ENCODE assay signal across 15 cellular contexts in the genomic region with DNA sequence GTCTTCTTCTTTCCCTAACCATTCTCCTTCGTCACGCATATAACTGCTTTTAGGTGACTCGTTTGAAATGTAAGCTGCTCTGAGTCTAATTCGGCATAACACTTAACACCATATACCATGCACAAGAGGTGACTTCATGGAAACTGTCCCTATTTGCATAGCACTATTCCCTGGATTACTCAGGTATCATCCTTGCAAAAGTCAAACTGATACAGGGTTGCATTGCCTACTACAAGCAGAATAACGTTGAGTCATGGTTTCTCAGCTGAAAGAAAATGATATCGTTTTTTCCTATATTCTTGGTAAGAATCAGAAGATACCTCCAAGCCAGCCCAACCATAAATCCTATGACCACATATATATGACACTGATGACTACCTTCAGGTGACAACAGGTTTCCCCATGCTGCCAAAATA.
DNase-seq lines count a peak whose midpoint lies in the region; ATAC-seq and TF ChIP-seq lines count a peak whose summit lies in the region.
"Had no signal": no experiment of that assay in that cellular context is flagged by ENCODE, and none has a peak within 500 bp of the region (broad histone marks: within the 10 kb centered on the region; RNA-seq: fewer than 3 reads in every experiment).

No MANE protein-coding gene starts in this region.

- peak overlapping the region; percentile 28 to 44 for H3K27ac Mint-ChIP-seq in activated naive CD4-positive, alpha-beta T cell treated with anti-CD3 and anti-CD28 coated beads, Interleukin-2, amount 50 U/mL, for 72 hours
- H3K27ac Mint-ChIP-seq in HFFc6 (peak overlapping the region; percentile 65; the same call in 1 of the 2 replicates), Calu3 (ENCODE audit: unreplicated experiment) (no peak overlapping the region)
- H3K27ac Mint-ChIP-seq in activated T-helper 2 cell treated with anti-CD3 and anti-CD28 coated beads, Interferon-gamma antibody, Interleukin-2, Interleukin-4, amounts not matched to agents 10 μg/mL and 5 μg/mL and 100 μg/mL, durations not matched to agents 14 hours and 24 hours and 36 hours: peak overlapping the region; percentile 52
- H3K27ac Mint-ChIP-seq in stimulated activated naive CD8-positive, alpha-beta T cell treated with anti-CD3 and anti-CD28 coated beads, Interleukin-15, amount 100 ng/mL, for 72 hours: no peak overlapping the region

- H3K27me3 Mint-ChIP-seq in HFFc6 (ENCODE audit: insufficient read depth): no peaks in the 10 kb centered on the region
- no peaks in the 10 kb centered on the region for H3K27me3 Mint-ChIP-seq in activated T-helper 2 cell treated with anti-CD3 and anti-CD28 coated beads, Interferon-gamma antibody, Interleukin-2, Interleukin-4, amounts not matched to agents 10 μg/mL and 5 μg/mL and 100 μg/mL, durations not matched to agents 14 hours and 24 hours and 36 hours (ENCODE audit: low read depth)
- H3K27me3 Mint-ChIP-seq in stimulated activated naive CD8-positive, alpha-beta T cell treated with anti-CD3 and anti-CD28 coated beads, Interleukin-15, amount 100 ng/mL, for 72 hours: no peaks in the 10 kb centered on the region
- H3K27me3 Mint-ChIP-seq in Calu3 (ENCODE audit: unreplicated experiment): no peaks in the 10 kb centered on the region

- no TSS peak for BruUV-seq in Calu3 (replicated peaks; lab: Mats Ljungman, UMichigan)

- H3K36me3 Mint-ChIP-seq in activated naive CD4-positive, alpha-beta T cell treated with anti-CD3 and anti-CD28 coated beads, Interleukin-2, amount 50 U/mL, for 72 hours: peaks cover 6 to 10% of the 10 kb centered on the region in 2 donors
- no peaks in the 10 kb centered on the region; the same call in 1 of the 2 replicates for H3K36me3 Mint-ChIP-seq in HFFc6 (ENCODE audit: low read depth)
- peaks cover 27% of the 10 kb centered on the region for H3K36me3 Mint-ChIP-seq in activated T-helper 2 cell treated with anti-CD3 and anti-CD28 coated beads, Interferon-gamma antibody, Interleukin-2, Interleukin-4, amounts not matched to agents 10 μg/mL and 5 μg/mL and 100 μg/mL, durations not matched to agents 14 hours and 24 hours and 36 hours (ENCODE audit: low read depth)
- H3K36me3 Mint-ChIP-seq in Calu3 (ENCODE audit: insufficient read depth, unreplicated experiment): no peaks in the 10 kb centered on the region

- peak in 1 of 2 donors; percentile 7 for DNase-seq in activated naive CD4-positive, alpha-beta T cell treated with anti-CD3 and anti-CD28 coated beads, Interleukin-2, amount 50 U/mL, for 72 hours (ENCODE audit: low spot score in 2 of 2)
- DNase-seq in activated naive CD4-positive, alpha-beta T cell treated with anti-CD3 and anti-CD28 coated beads, Interleukin-2, amount 50 U/mL, for 16 hours: no peak
- peak; percentile 16 for DNase-seq in HFFc6
- no peak for DNase-seq in activated T-helper 2 cell treated with anti-CD3 and anti-CD28 coated beads, Interferon-gamma antibody, Interleukin-2, Interleukin-4, amounts not matched to agents 10 μg/mL and 5 μg/mL and 100 μg/mL, durations not matched to agents 14 hours and 24 hours and 36 hours (ENCODE audit: low spot score)
- DNase-seq in stimulated activated naive CD8-positive, alpha-beta T cell treated with anti-CD3 and anti-CD28 coated beads, Interleukin-15, amount 100 ng/mL, for 72 hours: no peak
- DNase-seq in Calu3: no peak
- DNase-seq: CD8-positive, alpha-beta T cell; dermis blood vessel endothelial cell; DND-41; GOT3; NCI-H1417; NCI-H2171; NCI-H82 had no signal

- TF ChIP-seq CTCF in HFFc6 (IDR thresholded peaks at IDR 0.05) (no peak), Calu3 (IDR thresholded peaks at IDR 0.05; ENCODE audit: unreplicated experiment) (no peak)

- CTCF ChIA-PET in Calu3 (lab: Charles Lee): interaction anchor here (0.7 kb wide), 1 partner anchor 22 kb away, joined by 3 read pairs; no protein-coding TSS in a partner anchor

- peaks cover 6% of the 10 kb centered on the region in 2 donors for H3K9me3 Mint-ChIP-seq in activated naive CD4-positive, alpha-beta T cell treated with anti-CD3 and anti-CD28 coated beads, Interleukin-2, amount 50 U/mL, for 72 hours
- H3K9me3 Mint-ChIP-seq in HFFc6 (no peaks in the 10 kb centered on the region), Calu3 (ENCODE audit: low read depth, unreplicated experiment) (no peaks in the 10 kb centered on the region)
- H3K9me3 Mint-ChIP-seq in activated T-helper 2 cell treated with anti-CD3 and anti-CD28 coated beads, Interferon-gamma antibody, Interleukin-2, Interleukin-4, amounts not matched to agents 10 μg/mL and 5 μg/mL and 100 μg/mL, durations not matched to agents 14 hours and 24 hours and 36 hours: peaks cover 3% of the 10 kb centered on the region
- no peaks in the 10 kb centered on the region for H3K9me3 Mint-ChIP-seq in stimulated activated naive CD8-positive, alpha-beta T cell treated with anti-CD3 and anti-CD28 coated beads, Interleukin-15, amount 100 ng/mL, for 72 hours
- H3K9me3 Mint-ChIP-seq: CD8-positive, alpha-beta T cell had no signal

- H3K4me1 Mint-ChIP-seq in HFFc6 (ENCODE audit: low read depth) (peaks cover 20% of the 10 kb centered on the region), Calu3 (ENCODE audit: low read depth, unreplicated experiment) (peaks cover under 1% of the 10 kb centered on the region)
- peaks cover 36% of the 10 kb centered on the region for H3K4me1 Mint-ChIP-seq in activated T-helper 2 cell treated with anti-CD3 and anti-CD28 coated beads, Interferon-gamma antibody, Interleukin-2, Interleukin-4, amounts not matched to agents 10 μg/mL and 5 μg/mL and 100 μg/mL, durations not matched to agents 14 hours and 24 hours and 36 hours (ENCODE audit: low read depth)
- H3K4me1 Mint-ChIP-seq in stimulated activated naive CD8-positive, alpha-beta T cell treated with anti-CD3 and anti-CD28 coated beads, Interleukin-15, amount 100 ng/mL, for 72 hours: peaks cover 12% of the 10 kb centered on the region

- peak; percentile 94 to 98 for ATAC-seq in activated naive CD4-positive, alpha-beta T cell treated with anti-CD3 and anti-CD28 coated beads, Interleukin-2, amount 50 U/mL, for 72 hours
- ATAC-seq in stimulated activated naive CD8-positive, alpha-beta T cell treated with anti-CD3 and anti-CD28 coated beads, Interleukin-15, amount 100 ng/mL, for 72 hours: peak; percentile 92
- ATAC-seq in GM21723 (IDR thresholded peaks at IDR 0.05; ENCODE audit: unreplicated experiment): no peak
- ATAC-seq: CD8-positive, alpha-beta T cell; Panc1 had no signal

- H3K4me3 Mint-ChIP-seq in HFFc6 (no peak overlapping the region), Calu3 (ENCODE audit: low read depth, unreplicated experiment) (no peak overlapping the region)
- no peak overlapping the region for H3K4me3 Mint-ChIP-seq in activated T-helper 2 cell treated with anti-CD3 and anti-CD28 coated beads, Interferon-gamma antibody, Interleukin-2, Interleukin-4, amounts not matched to agents 10 μg/mL and 5 μg/mL and 100 μg/mL, durations not matched to agents 14 hours and 24 hours and 36 hours (ENCODE audit: low read depth)
- no peak overlapping the region for H3K4me3 Mint-ChIP-seq in stimulated activated naive CD8-positive, alpha-beta T cell treated with anti-CD3 and anti-CD28 coated beads, Interleukin-15, amount 100 ng/mL, for 72 hours
- H3K4me3 Mint-ChIP-seq: CD8-positive, alpha-beta T cell had no signal

- intact Hi-C loops in activated T-helper 2 cell treated with anti-CD3 and anti-CD28 coated beads, Interferon-gamma antibody, Interleukin-2, Interleukin-4, amounts not matched to agents 10 μg/mL and 5 μg/mL and 100 μg/mL, durations not matched to agents 14 hours and 24 hours and 36 hours (cut with micrococcal nuclease): loop anchor here (1.0 to 5.0 kb wide), 5 partner anchors 53 to 229 kb away; no protein-coding TSS in a partner anchor
- intact Hi-C loops in Calu3 (cut with micrococcal nuclease; ENCODE audit: unreplicated experiment): no loop called here

Comparison
In these comparisons a context has a peak if more than half of its experiments do, and no peak if none do; other contexts are left out.
1. H3K27ac Mint-ChIP-seq: peak in activated naive CD4-positive, alpha-beta T cell treated with anti-CD3 and anti-CD28 coated beads, Interleukin-2, amount 50 U/mL, for 72 hours (2 of 2), HFFc6 (single experiment) and activated T-helper 2 cell treated with anti-CD3 and anti-CD28 coated beads, Interferon-gamma antibody, Interleukin-2, Interleukin-4, amounts not matched to agents 10 μg/mL and 5 μg/mL and 100 μg/mL, durations not matched to agents 14 hours and 24 hours and 36 hours (single experiment); none in stimulated activated naive CD8-positive, alpha-beta T cell treated with anti-CD3 and anti-CD28 coated beads, Interleukin-15, amount 100 ng/mL, for 72 hours (0 of 2) and Calu3 (single experiment).